Comparison of ENCODE assay signal across 15 cellular contexts in genomic region chr16:81499576-81500380, GRCh38. TPM values are rescaled to one million over a fixed set of nuclear protein-coding genes. Genes with fewer than 3 reads are reported as not detected.
DNase-seq lines count a peak whose midpoint lies in the region; ATAC-seq and TF ChIP-seq lines count a peak whose summit lies in the region.
"Had no signal": no experiment of that assay in that cellular context is flagged by ENCODE, and none has a peak within 500 bp of the region (broad histone marks: within the 10 kb centered on the region; RNA-seq: fewer than 3 reads in every experiment).

No MANE protein-coding gene starts in this region.

- peak overlapping the region; percentile 11 for H3K27ac ChIP-seq in AG04450 (ENCODE audit: low read depth, low read length)
- 0 out of 2 replicates have a peak overlapping the region, but pooled peaks have one; percentile 16 for H3K27ac ChIP-seq in HUES6 (ENCODE audit: low read depth, low read length)
- H3K27ac ChIP-seq in neuronal stem cell (replicated peaks; ENCODE audit: low read length) = no peak overlapping the region

- H3K36me3 ChIP-seq in HUES6 (ENCODE audit: control insufficient read depth, insufficient read depth, low read length) (no peaks in the 10 kb centered on the region), neuronal stem cell (replicated peaks in 1 of 2; ENCODE audit: control insufficient read depth in 2 of 2, insufficient read depth in 2 of 2, low read length in 2 of 2) (peaks cover 0 to 1% of the 10 kb centered on the region in 2 donors)
- H3K36me3 ChIP-seq: colonic mucosa had no signal

- H4K8ac ChIP-seq in neuronal stem cell (ENCODE audit: low read depth, low read length) = no peak overlapping the region

- no peak overlapping the region for H3K4me2 ChIP-seq in neuronal stem cell (ENCODE audit: insufficient read depth, low read length, poor library complexity, severe bottlenecking)

- H2BK120ac ChIP-seq in neuronal stem cell (ENCODE audit: low read depth, low read length) = no peak overlapping the region

- H3K14ac ChIP-seq in neuronal stem cell (ENCODE audit: low read length) = no peak overlapping the region

- DNase-seq in AG04450 (ENCODE audit: low read depth, low spot score) (no peak), neuronal stem cell (ENCODE audit: low spot score) (no peak), NCI-H510A (lab: John Stamatoyannopoulos, UW) (no peak), left colon (no peak), NCI-H748 (lab: John Stamatoyannopoulos, UW; ENCODE audit: unreplicated experiment) (no peak)
- DNase-seq: activated CD4-positive, alpha-beta T cell treated with anti-CD3 and anti-CD28 coated beads, Interleukin-2, amount 50 U/mL, for 4 hours; colonic mucosa; DMS53; NCI-H2171 treated with DMSO at 0.1 percent for 48 hours; NK-92 treated with Interleukin-12 subunit alpha and Interleukin-12 subunit beta, amount 100 ng/mL, for 24 hours; SIG-M5; stimulated activated CD4-positive, alpha-beta T cell treated with anti-CD3 and anti-CD28 coated beads, Interleukin-15, amount 100 ng/mL, for 24 hours had no signal

- H3K36me3 Mint-ChIP-seq in dendritic cell treated with granulocyte-macrophage colony-stimulating factor and Interleukin-4, amounts not matched to agents 40 ng/mL and 50 ng/mL, for 4 days (ENCODE audit: low read depth) = peaks cover 56% of the 10 kb centered on the region

- intact Hi-C loops in dendritic cell treated with granulocyte-macrophage colony-stimulating factor and Interleukin-4, amounts not matched to agents 40 ng/mL and 50 ng/mL, for 4 days (cut with micrococcal nuclease) = loop anchor here (2.0 kb wide), 1 partner anchor 47 kb away; no protein-coding TSS in a partner anchor
- intact Hi-C loops in left colon (cut with DNase I, micrococcal nuclease) = no loop called here

- H2BK12ac ChIP-seq in neuronal stem cell (ENCODE audit: low read length) = no peak overlapping the region

- H3K4me3 ChIP-seq in AG04450 (ENCODE audit: low read depth, low read length) = no peak overlapping the region
- H3K4me3 ChIP-seq in HUES6 (ENCODE audit: low read depth, low read length) = no peak overlapping the region
- no peak overlapping the region for H3K4me3 ChIP-seq in neuronal stem cell (ENCODE audit: low read length in 2 of 2)
- H3K4me3 ChIP-seq: colonic mucosa had no signal

- H2BK15ac ChIP-seq in neuronal stem cell (ENCODE audit: low read length) = no peak overlapping the region

- H3K79me1 ChIP-seq in neuronal stem cell (ENCODE audit: low read depth, low read length) = peaks cover 12% of the 10 kb centered on the region

- POLR2A ChIA-PET in AG04450 (lab: Yijun Ruan, JAX) = no interaction called here

- peaks cover 95% of the 10 kb centered on the region for H3K4me1 Mint-ChIP-seq in dendritic cell treated with granulocyte-macrophage colony-stimulating factor and Interleukin-4, amounts not matched to agents 40 ng/mL and 50 ng/mL, for 4 days (ENCODE audit: low read depth)

- H3K9ac ChIP-seq in HUES6 (ENCODE audit: low read length) (no peak overlapping the region), neuronal stem cell (ENCODE audit: low read depth, low read length, poor library complexity) (no peak overlapping the region)

- H3K27me3 ChIP-seq in AG04450 (ENCODE audit: control insufficient read depth, insufficient read depth, low read length) (no peaks in the 10 kb centered on the region), HUES6 (ENCODE audit: control insufficient read depth, insufficient read depth, low read length) (no peaks in the 10 kb centered on the region), neuronal stem cell (ENCODE audit: control insufficient read depth in 3 of 3, insufficient read depth in 3 of 3, low read depth in 1 of 3, low read length in 3 of 3) (no peaks in the 10 kb centered on the region)
- H3K27me3 ChIP-seq: colonic mucosa had no signal

- CTCF ChIA-PET in AG04450 (lab: Charles Lee) = no interaction called here

- H4K91ac ChIP-seq in neuronal stem cell (ENCODE audit: low read depth, low read length, poor library complexity) = no peak overlapping the region

- no peak overlapping the region for H3K23ac ChIP-seq in neuronal stem cell (ENCODE audit: low read depth, low read length, poor library complexity)

- peak overlapping the region; percentile 5 for H3K18ac ChIP-seq in neuronal stem cell (ENCODE audit: low read length)

- WGBS in neuronal stem cell (ENCODE audit: extremely low coverage in 2 of 2, insufficient read length in 2 of 2, insufficient replicate concordance in 1 of 2), 2 donors = 100% methylated on average over 2 of the region's 20 CpGs; no CpG with 5 or more reads in 1 of the 2 donors

- no peaks in the 10 kb centered on the region for H3K27me3 Mint-ChIP-seq in dendritic cell treated with granulocyte-macrophage colony-stimulating factor and Interleukin-4, amounts not matched to agents 40 ng/mL and 50 ng/mL, for 4 days

- H3K9me3 ChIP-seq in AG04450 (ENCODE audit: control insufficient read depth, insufficient read depth, low read length) (no peaks in the 10 kb centered on the region), HUES6 (ENCODE audit: control insufficient read depth, insufficient read depth, low read depth, low read length) (no peaks in the 10 kb centered on the region), neuronal stem cell (replicated peaks in 1 of 2; ENCODE audit: control insufficient read depth in 2 of 2, insufficient read depth in 1 of 2, low read depth in 1 of 2, low read length in 2 of 2) (peaks cover 0 to 2% of the 10 kb centered on the region in 2 donors)
- H3K9me3 ChIP-seq: colonic mucosa had no signal

- no peak overlapping the region for H2AFZ ChIP-seq in neuronal stem cell (ENCODE audit: low read length)

- H3K4ac ChIP-seq in neuronal stem cell (ENCODE audit: low read length) = no peak overlapping the region

- ATAC-seq in left colon (no peak), GM18498 (IDR thresholded peaks at IDR 0.05; ENCODE audit: unreplicated experiment) (no peak)

- H2AK5ac ChIP-seq in neuronal stem cell (ENCODE audit: low read depth, low read length) = no peak overlapping the region

- no peak for TF ChIP-seq CTCF in AG04450 (IDR thresholded peaks at IDR 0.05; ENCODE audit: low read depth, low read length)

- H3K4me1 ChIP-seq in HUES6 (ENCODE audit: control insufficient read depth, insufficient read depth, low read length) (peaks cover 21% of the 10 kb centered on the region; the same call in 1 of the 2 replicates), neuronal stem cell (ENCODE audit: control insufficient read depth in 2 of 2, insufficient read depth in 1 of 2, low read depth in 1 of 2, low read length in 2 of 2) (peaks cover 1 to 5% of the 10 kb centered on the region in 2 donors)

- H3K9me3 Mint-ChIP-seq in dendritic cell treated with granulocyte-macrophage colony-stimulating factor and Interleukin-4, amounts not matched to agents 40 ng/mL and 50 ng/mL, for 4 days = no peaks in the 10 kb centered on the region

- no peak overlapping the region for H3K4me3 Mint-ChIP-seq in dendritic cell treated with granulocyte-macrophage colony-stimulating factor and Interleukin-4, amounts not matched to agents 40 ng/mL and 50 ng/mL, for 4 days

- H3K27ac Mint-ChIP-seq in dendritic cell treated with granulocyte-macrophage colony-stimulating factor and Interleukin-4, amounts not matched to agents 40 ng/mL and 50 ng/mL, for 4 days = peak overlapping the region; percentile 61

- peak overlapping the region; percentile 10 for H2BK5ac ChIP-seq in neuronal stem cell (ENCODE audit: low read length)

RNA-seq across cellular contexts. Expression of gene CMIP, which starts 55.2 kb away (rescaled TPM):
- 2.7 and 5.5 TPM in 2 replicates for polyA plus RNA-seq in AG04450 (2011; rRNA removed)
- 8.3 and 14.3 TPM in 2 replicates for polyA minus RNA-seq in AG04450 (2011; rRNA and poly(A)+ RNA removed)
- 29.4 TPM for polyA plus RNA-seq in neuronal stem cell (2013, experiment 1 of 2)
- 31.2 TPM for polyA plus RNA-seq in neuronal stem cell (2013, experiment 2 of 2)
- total RNA-seq in left colon = 10 to 100 TPM; 81.8 to 84.5 TPM
